Comparison of ENCODE assay signal across 10 cellular contexts in genomic region chr12:6469092-6469491, GRCh38. TPM values are rescaled to one million over a fixed set of nuclear protein-coding genes. Genes with fewer than 3 reads are reported as not detected.
A peak's percentile ranks its signal among the peaks of the same experiment; 100 is the strongest.
DNase-seq lines count a peak whose midpoint lies in the region; TF ChIP-seq lines count a peak whose summit lies in the region.
"Had no signal": no experiment of that assay in that cellular context is flagged by ENCODE, and none has a peak within 500 bp of the region (broad histone marks: within the 10 kb centered on the region; RNA-seq: fewer than 3 reads in every experiment).

No MANE protein-coding gene starts in this region.

- H3K9me3 Mint-ChIP-seq in T-helper 1 cell treated with Interleukin-12 subunit alpha and Interleukin-12 subunit beta and Interleukin-4 antibody, amounts not matched to agents 30 μg/mL and 1 μg/mL, for 36 hours, result no peaks in the 10 kb centered on the region

- no peak overlapping the region for H3K9ac ChIP-seq in smooth muscle cell (ENCODE audit: low read depth)

- H3K27me3 Mint-ChIP-seq in T-helper 1 cell treated with Interleukin-12 subunit alpha and Interleukin-12 subunit beta and Interleukin-4 antibody, amounts not matched to agents 30 μg/mL and 1 μg/mL, for 36 hours (ENCODE audit: low read depth), result peaks cover 3% of the 10 kb centered on the region

- H3K4me3 ChIP-seq in SJSA1 (peak overlapping the region; percentile 54), fibroblast of mammary gland (ENCODE audit: control insufficient read depth, low read depth, low read length) (peak overlapping the region; percentile 81), smooth muscle cell (peak overlapping the region; percentile 64)

- H3K27ac Mint-ChIP-seq in T-helper 1 cell treated with Interleukin-12 subunit alpha and Interleukin-12 subunit beta and Interleukin-4 antibody, amounts not matched to agents 30 μg/mL and 1 μg/mL, for 36 hours, result peak overlapping the region; percentile 88

- TF ChIP-seq CTCF in fibroblast of mammary gland (conservative IDR thresholded peaks at IDR 0.05; ENCODE audit: control insufficient read depth, insufficient read depth, low read depth, low read length) (no peak), smooth muscle cell (IDR thresholded peaks at IDR 0.05; ENCODE audit: borderline replicate concordance, insufficient read depth, poor library complexity, severe bottlenecking) (no peak)

- no peak for DNase-seq in T-helper 1 cell
- DNase-seq in SJSA1 (ENCODE audit: low read depth in 1 of 2, low spot score in 2 of 2), result no peak
- no peak for DNase-seq in fibroblast of mammary gland (ENCODE audit: low read depth)
- DNase-seq in smooth muscle cell (lab: John Stamatoyannopoulos, UW; ENCODE audit: unreplicated experiment), result no peak
- DNase-seq in NCI-H2107 treated with DMSO at 0.1 percent for 48 hours (lab: John Stamatoyannopoulos, UW; ENCODE audit: unreplicated experiment), result no peak
- no peak for DNase-seq in stimulated activated CD4-positive, alpha-beta T cell treated with anti-CD3 and anti-CD28 coated beads, Interleukin-2, amount 100 ng/mL, for 24 hours
- no peak for DNase-seq in medulla oblongata (ENCODE audit: extremely low spot score)
- DNase-seq: NCI-H1417 treated with DMSO at 0.1 percent for 48 hours had no signal

- H3K9me3 ChIP-seq in SJSA1 (replicated peaks) (no peaks in the 10 kb centered on the region), smooth muscle cell (replicated peaks; ENCODE audit: low read depth) (no peaks in the 10 kb centered on the region)

- H3K36me3 ChIP-seq in SJSA1 (peaks cover 32% of the 10 kb centered on the region), smooth muscle cell (ENCODE audit: low read depth) (no peaks in the 10 kb centered on the region)

- H3K4me3 Mint-ChIP-seq in T-helper 1 cell treated with Interleukin-12 subunit alpha and Interleukin-12 subunit beta and Interleukin-4 antibody, amounts not matched to agents 30 μg/mL and 1 μg/mL, for 36 hours, result peak overlapping the region; percentile 90

- H3K36me3 Mint-ChIP-seq in T-helper 1 cell treated with Interleukin-12 subunit alpha and Interleukin-12 subunit beta and Interleukin-4 antibody, amounts not matched to agents 30 μg/mL and 1 μg/mL, for 36 hours (ENCODE audit: low read depth), result peaks cover 46% of the 10 kb centered on the region

- H3K4me2 ChIP-seq in smooth muscle cell, result peak overlapping the region; percentile 92

- peaks cover 22% of the 10 kb centered on the region for H3K79me2 ChIP-seq in smooth muscle cell (ENCODE audit: low read depth)

- 91% methylated on average over 6 of the region's 6 CpGs for WGBS in smooth muscle cell (ENCODE audit: low lambda C conversion rate)

- peaks cover 27% of the 10 kb centered on the region for H3K4me1 ChIP-seq in SJSA1 (replicated peaks)
- H3K4me1 ChIP-seq in smooth muscle cell (ENCODE audit: low read depth), result peaks cover 11% of the 10 kb centered on the region

- peaks cover 61% of the 10 kb centered on the region for H3K4me1 Mint-ChIP-seq in T-helper 1 cell treated with Interleukin-12 subunit alpha and Interleukin-12 subunit beta and Interleukin-4 antibody, amounts not matched to agents 30 μg/mL and 1 μg/mL, for 36 hours (ENCODE audit: low read depth)

- H3F3A ChIP-seq in smooth muscle cell (ENCODE audit: low read depth), result peaks cover 5% of the 10 kb centered on the region

- H3K27me3 ChIP-seq in SJSA1 (replicated peaks), result no peaks in the 10 kb centered on the region
- no peaks in the 10 kb centered on the region for H3K27me3 ChIP-seq in smooth muscle cell (ENCODE audit: low read depth)

- H2AFZ ChIP-seq in smooth muscle cell (ENCODE audit: low read depth), result no peak overlapping the region

- H4K20me1 ChIP-seq in smooth muscle cell (ENCODE audit: low read depth), result peaks cover 14% of the 10 kb centered on the region

- H3K27ac ChIP-seq in SJSA1 (no peak overlapping the region), smooth muscle cell (ENCODE audit: low read depth) (no peak overlapping the region)

RNA-seq across cellular contexts. Expression of gene VAMP1, which starts 1.4 kb away (rescaled TPM):
- 2.4 and 6.4 TPM in 2 replicates for total RNA-seq in SJSA1 (2014; rRNA removed; shearing (Covaris generic))
- total RNA-seq in smooth muscle cell, result 3.5 and 10.0 TPM in 2 replicates
- polyA plus RNA-seq in smooth muscle cell, result 7.5 and 8.6 TPM in 2 replicates

RNA-seq across cellular contexts. Expression of gene TAPBPL, which starts 17.2 kb away (rescaled TPM):
- 1.1 and 5.4 TPM in 2 replicates for total RNA-seq in SJSA1 (2014; rRNA removed; shearing (Covaris generic))
- total RNA-seq in smooth muscle cell, result 0.85 TPM in 1 of 2 replicates, not detected in the other
- polyA plus RNA-seq in smooth muscle cell, result 1.5 and 3.2 TPM in 2 replicates

RNA-seq across cellular contexts. Expression of gene MRPL51, which starts 24.0 kb away (rescaled TPM):
- 213 and 264 TPM in 2 replicates for total RNA-seq in SJSA1 (2014; rRNA removed; shearing (Covaris generic))
- total RNA-seq in smooth muscle cell, result 122 and 126 TPM in 2 replicates
- 364 and 377 TPM in 2 replicates for polyA plus RNA-seq in smooth muscle cell

RNA-seq across cellular contexts. Expression of gene CD27, which starts 24.3 kb away (rescaled TPM):
- not detected in 2 replicates for total RNA-seq in SJSA1 (2014; rRNA removed; shearing (Covaris generic))
- total RNA-seq in smooth muscle cell, result not detected in 2 replicates
- polyA plus RNA-seq in smooth muscle cell, result not detected in 2 replicates
- total RNA-seq: pulmonary artery endothelial cell had no signal

RNA-seq across cellular contexts. Expression of gene NCAPD2, which starts 24.8 kb away (rescaled TPM):
- total RNA-seq in SJSA1 (2014; rRNA removed; shearing (Covaris generic)), result 84.0 and 131 TPM in 2 replicates
- total RNA-seq in smooth muscle cell, result 22.7 and 78.9 TPM in 2 replicates
- 17.6 and 21.5 TPM in 2 replicates for polyA plus RNA-seq in smooth muscle cell
